Comparison of ENCODE assay signal across 8 cellular contexts in genomic region chr1:234479310-234479559, GRCh38. TPM values are rescaled to one million over a fixed set of nuclear protein-coding genes. Genes with fewer than 3 reads are reported as not detected.
DNase-seq lines count a peak whose midpoint lies in the region; ATAC-seq and TF ChIP-seq lines count a peak whose summit lies in the region.

No MANE protein-coding gene starts in this region.

- ATAC-seq in naive thymus-derived CD4-positive, alpha-beta T cell: no peak
- no peak for ATAC-seq in GM21529 (IDR thresholded peaks at IDR 0.05; ENCODE audit: unreplicated experiment)

- H3K4me3 ChIP-seq in AG04450 (ENCODE audit: low read depth, low read length) (peak overlapping the region; percentile 75), HUES64 (ENCODE audit: low read length) (peak overlapping the region; percentile 89)
- H3K4me3 ChIP-seq in naive thymus-derived CD4-positive, alpha-beta T cell (ENCODE audit: low read length): peak overlapping the region; percentile 79

- POLR2A ChIA-PET in AG04450 (lab: Yijun Ruan, JAX): no interaction called here
- POLR2A ChIA-PET in naive thymus-derived CD4-positive, alpha-beta T cell (lab: Charles Lee): interaction anchor here (0.8 to 2.8 kb wide), 6 partner anchors 14 to 533 kb away, joined by 3 to 22 read pairs (median 4); partner anchors contain the start of genes COA6 and IRF2BP2

- DNase-seq in AG04450 (ENCODE audit: low read depth, low spot score) (no peak), caudate nucleus (lab: John Stamatoyannopoulos, UW) (no peak), DMS79 treated with DMSO at 0.1 percent for 48 hours (lab: John Stamatoyannopoulos, UW) (no peak), HuH-7 (ENCODE audit: low spot score) (no peak), mesenteric fat pad (ENCODE audit: low spot score) (no peak)
- no peak for DNase-seq in naive thymus-derived CD4-positive, alpha-beta T cell

- peaks cover 24% of the 10 kb centered on the region for H3K4me1 ChIP-seq in HUES64 (ENCODE audit: insufficient read depth, low read length)
- peaks cover 0 to 16% of the 10 kb centered on the region in 2 donors for H3K4me1 ChIP-seq in naive thymus-derived CD4-positive, alpha-beta T cell (ENCODE audit: control insufficient read depth in 2 of 2, insufficient read depth in 2 of 2, low read length in 2 of 2)

- peak overlapping the region; percentile 66 to 86 (median 72) for H3K4me3 Mint-ChIP-seq in naive thymus-derived CD4-positive, alpha-beta T cell

- no peak for TF ChIP-seq CTCF in AG04450 (IDR thresholded peaks at IDR 0.05; ENCODE audit: low read depth, low read length)

- peak overlapping the region; percentile 90 for H3K9ac ChIP-seq in HUES64 (ENCODE audit: low read depth, low read length)

- H3K9me3 ChIP-seq in AG04450 (ENCODE audit: control insufficient read depth, insufficient read depth, low read length) (no peaks in the 10 kb centered on the region), HUES64 (ENCODE audit: insufficient read depth, low read depth, low read length) (no peaks in the 10 kb centered on the region)
- H3K9me3 ChIP-seq in naive thymus-derived CD4-positive, alpha-beta T cell (ENCODE audit: control insufficient read depth in 2 of 3, low read length in 3 of 3): no peaks in the 10 kb centered on the region

- peaks cover 12 to 39% (median 35%) of the 10 kb centered on the region in 7 donors for H3K4me1 Mint-ChIP-seq in naive thymus-derived CD4-positive, alpha-beta T cell

- peaks cover 0 to 22% (median 6%) of the 10 kb centered on the region in 5 donors for H3K27me3 Mint-ChIP-seq in naive thymus-derived CD4-positive, alpha-beta T cell

- H3K36me3 Mint-ChIP-seq in naive thymus-derived CD4-positive, alpha-beta T cell: peaks cover 0 to 8% (median 0%) of the 10 kb centered on the region in 5 donors

- intact Hi-C loops in naive thymus-derived CD4-positive, alpha-beta T cell (cut with micrococcal nuclease): loop anchor here (1.0 to 10.0 kb wide), 10 partner anchors 70 to 1388 kb away; partner anchors contain the start of genes ARID4B (in 2 of the 2), B3GALNT2 (in 2 of the 2), GGPS1 (in 2 of the 2) and COA6 (in 1 of the 2)

- WGBS in HUES64: 33% methylated on average over 5 of the region's 5 CpGs

- H3K27me3 ChIP-seq in AG04450 (ENCODE audit: control insufficient read depth, insufficient read depth, low read length): peaks cover 2% of the 10 kb centered on the region
- H3K27me3 ChIP-seq in HUES64 (ENCODE audit: insufficient read depth, low read length): peaks cover 34% of the 10 kb centered on the region
- no peaks in the 10 kb centered on the region for H3K27me3 ChIP-seq in naive thymus-derived CD4-positive, alpha-beta T cell (ENCODE audit: control insufficient read depth in 2 of 2, insufficient read depth in 2 of 2, low read length in 2 of 2)

- H3K27ac Mint-ChIP-seq in naive thymus-derived CD4-positive, alpha-beta T cell: peak overlapping the region; percentile 33 to 86 (median 58)

- no peak overlapping the region for H3K27ac ChIP-seq in AG04450 (ENCODE audit: low read depth, low read length)
- H3K27ac ChIP-seq in HUES64 (ENCODE audit: low read depth, low read length): no peak overlapping the region
- H3K27ac ChIP-seq in caudate nucleus (ENCODE audit: low read depth, low read length): peak overlapping the region; percentile 82
- peak overlapping the region; percentile 75 for H3K27ac ChIP-seq in naive thymus-derived CD4-positive, alpha-beta T cell (ENCODE audit: low read depth, low read length)

- CTCF ChIA-PET in AG04450 (lab: Charles Lee): interaction anchor here (1.0 kb wide), 1 partner anchor 37 kb away, joined by 4 read pairs; no protein-coding TSS in a partner anchor
- CTCF ChIA-PET in naive thymus-derived CD4-positive, alpha-beta T cell (lab: Charles Lee): no interaction called here

- peaks cover 0 to 2% (median 0%) of the 10 kb centered on the region in 11 donors for H3K9me3 Mint-ChIP-seq in naive thymus-derived CD4-positive, alpha-beta T cell

- no peaks in the 10 kb centered on the region for H3K36me3 ChIP-seq in HUES64 (ENCODE audit: insufficient read depth, low read length)
- no peaks in the 10 kb centered on the region for H3K36me3 ChIP-seq in naive thymus-derived CD4-positive, alpha-beta T cell (ENCODE audit: control insufficient read depth in 2 of 3, insufficient read depth in 3 of 3, low read length in 3 of 3)

RNA-seq across cellular contexts. Expression of gene TARBP1, which starts 0.3 kb away (rescaled TPM):
- 19.4 and 22.6 TPM in 2 replicates for polyA plus RNA-seq in AG04450 (2011; rRNA removed)
- 11.2 and 14.5 TPM in 2 replicates for polyA minus RNA-seq in AG04450 (2011; rRNA and poly(A)+ RNA removed)
- polyA plus RNA-seq in HUES64 (2013, experiment 1 of 2): 21.8 TPM
- 19.6 TPM for polyA plus RNA-seq in HUES64 (2013, experiment 2 of 2)
- 10 to 100 TPM; 45.8 to 49.6 (median 47.5) TPM for total RNA-seq in naive thymus-derived CD4-positive, alpha-beta T cell
- 10 to 100 TPM; 22.9 to 28.4 TPM for polyA plus RNA-seq in naive thymus-derived CD4-positive, alpha-beta T cell
- 19.4 TPM for total RNA-seq in mesenteric fat pad

Comparison
In these comparisons a context has a peak if more than half of its experiments do, and no peak if none do; other contexts are left out.
1. H3K27ac ChIP-seq: peak in caudate nucleus (single experiment) and naive thymus-derived CD4-positive, alpha-beta T cell (single experiment); none in AG04450 (single experiment) and HUES64 (single experiment).
2. Peak in every context shown above with its lines, with median percentiles within 50 percentile points of each other: H3K4me3 ChIP-seq.